ENCODE assay signal across 9 cellular contexts in genomic region chr16:67459066-67459857, GRCh38. TPM values are rescaled to one million over a fixed set of nuclear protein-coding genes. Genes with fewer than 3 reads are reported as not detected.
DNase-seq lines count a peak whose midpoint lies in the region; ATAC-seq and TF ChIP-seq lines count a peak whose summit lies in the region.
"Had no signal": no experiment of that assay in that cellular context is flagged by ENCODE, and none has a peak within 500 bp of the region (broad histone marks: within the 10 kb centered on the region; RNA-seq: fewer than 3 reads in every experiment).

No MANE protein-coding gene starts in this region.

- peak overlapping the region; percentile 37 for H3K27ac Mint-ChIP-seq in T-helper 17 cell

- DNase-seq in DMS 273 treated with DMSO at 0.1 percent for 48 hours (lab: John Stamatoyannopoulos, UW) (peak; percentile 78), T-helper 17 cell (no peak), right atrium auricular region (ENCODE audit: low spot score) (no peak), sciatic nerve (ENCODE audit: low spot score) (no peak), NCI-H82 treated with DMSO at 0.1 percent for 48 hours (lab: John Stamatoyannopoulos, UW; ENCODE audit: unreplicated experiment) (no peak)
- DNase-seq in central memory CD4-positive, alpha-beta T cell, result no peak
- DNase-seq: activated CD4-positive, alpha-beta T cell treated with anti-CD3 and anti-CD28 coated beads for 1 hour had no signal

- peak overlapping the region; percentile 73 for H3K4me3 Mint-ChIP-seq in T-helper 17 cell

- H3K9me3 ChIP-seq in T-helper 17 cell (ENCODE audit: control insufficient read depth, low read length, poor library complexity, severe bottlenecking) (no peaks in the 10 kb centered on the region), right atrium auricular region (no peaks in the 10 kb centered on the region)

- H3K4me3 ChIP-seq in right atrium auricular region, result no peak overlapping the region

- H3K4me1 ChIP-seq in right atrium auricular region, result peaks cover 0 to 73% of the 10 kb centered on the region in 2 donors

- H3K4me1 Mint-ChIP-seq in T-helper 17 cell, result peaks cover 37% of the 10 kb centered on the region

- H3K27ac ChIP-seq in right atrium auricular region, result peak overlapping the region; percentile 64 to 75

- ATAC-seq in T-helper 17 cell (no peak), sciatic nerve (peak; percentile 60), HG02759 (IDR thresholded peaks at IDR 0.05; ENCODE audit: unreplicated experiment) (no peak), HG03460 (IDR thresholded peaks at IDR 0.05; ENCODE audit: unreplicated experiment) (no peak)

- no peaks in the 10 kb centered on the region for H3K27me3 Mint-ChIP-seq in T-helper 17 cell

- TF ChIP-seq CTCF in right atrium auricular region (IDR thresholded peaks at IDR 0.05), result no peak

- intact Hi-C loops in sciatic nerve (cut with DNase I), result no loop called here

- no peaks in the 10 kb centered on the region for H3K36me3 Mint-ChIP-seq in T-helper 17 cell (ENCODE audit: low read depth)

- H3K36me3 ChIP-seq in right atrium auricular region, result peaks cover 6% of the 10 kb centered on the region

- no peaks in the 10 kb centered on the region for H3K27me3 ChIP-seq in right atrium auricular region

RNA-seq across cellular contexts. Expression of gene ATP6V0D1, which starts 21.7 kb away (rescaled TPM):
- total RNA-seq in T-helper 17 cell (10 to 100 TPM; 76.4 to 87.5 TPM), right atrium auricular region (10 to 100 TPM; 79.7 to 95.7 TPM), sciatic nerve (46.4 TPM)

RNA-seq across cellular contexts. Expression of gene AGRP, which starts 24.1 kb away (rescaled TPM):
- total RNA-seq in T-helper 17 cell, result not detected
- not detected for total RNA-seq in right atrium auricular region
- total RNA-seq in sciatic nerve, result not detected

RNA-seq across cellular contexts. Expression of gene HSD11B2, which starts 28.3 kb away (rescaled TPM):
- total RNA-seq in T-helper 17 cell (not detected), right atrium auricular region (not detected), sciatic nerve (0.53 TPM)

RNA-seq across cellular contexts. Expression of gene ZDHHC1, which starts 43.0 kb away (rescaled TPM):
- total RNA-seq in T-helper 17 cell (under 1 TPM in 1 of 2 donors, not detected in 1; 0.35 TPM), right atrium auricular region (10 to 100 TPM in 1 of 2 donors, 1 to 10 TPM in 1; 8.9 to 11.8 TPM), sciatic nerve (16.3 TPM)
